22 cellular contexts compared by ENCODE assay signal in the genomic region with DNA sequence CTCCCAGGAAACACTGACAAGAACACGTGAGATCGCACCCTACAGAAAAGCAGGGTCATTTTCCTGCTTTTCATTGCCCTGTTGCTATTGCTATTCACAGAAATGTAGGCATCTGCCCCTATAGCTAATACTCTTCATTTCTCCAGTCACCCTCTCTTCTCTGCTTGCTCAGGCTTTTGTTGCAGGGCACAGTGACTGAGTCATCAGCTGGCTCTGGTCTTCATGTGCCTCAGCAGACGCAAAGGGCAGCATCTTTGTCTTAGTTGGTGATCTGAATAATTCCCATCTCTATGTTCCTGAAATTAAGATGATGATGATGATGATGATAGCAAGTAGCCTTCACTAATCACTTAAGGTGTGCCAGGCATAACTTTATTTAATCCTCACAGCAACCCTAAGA.
DNase-seq lines count a peak whose midpoint lies in the region; ATAC-seq, FAIRE-seq and TF ChIP-seq lines count a peak whose summit lies in the region.
"Had no signal": no experiment of that assay in that cellular context is flagged by ENCODE, and none has a peak within 500 bp of the region (broad histone marks: within the 10 kb centered on the region; RNA-seq: fewer than 3 reads in every experiment).

No MANE protein-coding gene starts in this region.

- no peak overlapping the region for H3K27ac ChIP-seq in A673 (ENCODE audit: low read depth, low read length, poor library complexity, severe bottlenecking)
- H3K27ac ChIP-seq: SK-N-MC, upper lobe of right lung had no signal

- H3K4me3 ChIP-seq in bronchial epithelial cell (ENCODE audit: low read depth, low read length) (no peak overlapping the region), A673 (ENCODE audit: low read depth, low read length, poor library complexity, severe bottlenecking) (no peak overlapping the region)
- H3K4me3 ChIP-seq: K562, SK-N-MC, upper lobe of right lung had no signal

- intact Hi-C loops in A673 (cut with micrococcal nuclease; ENCODE audit: unreplicated experiment): no loop called here

- no peaks in the 10 kb centered on the region for H3K36me3 ChIP-seq in bronchial epithelial cell (ENCODE audit: control insufficient read depth, insufficient read depth, low read length)
- no peaks in the 10 kb centered on the region for H3K36me3 ChIP-seq in A673 (ENCODE audit: insufficient read depth, low read length, poor library complexity, severe bottlenecking)
- H3K36me3 ChIP-seq: upper lobe of right lung had no signal

- peaks cover 4% of the 10 kb centered on the region for H3K4me1 ChIP-seq in A673 (ENCODE audit: insufficient read depth, low read length, poor library complexity, severe bottlenecking)
- H3K4me1 ChIP-seq: upper lobe of right lung had no signal

- H3K27me3 ChIP-seq in bronchial epithelial cell (ENCODE audit: control insufficient read depth, insufficient read depth, low read length) (no peaks in the 10 kb centered on the region), A673 (replicated peaks; ENCODE audit: insufficient read depth, low read depth, low read length, poor library complexity) (peaks cover 4% of the 10 kb centered on the region)
- H3K27me3 ChIP-seq: upper lobe of right lung had no signal

- no TSS peak for BruUV-seq in A673 (replicated peaks; lab: Mats Ljungman, UMichigan)

- TF ChIP-seq CTCF in bronchial epithelial cell (IDR thresholded peaks at IDR 0.05; ENCODE audit: insufficient read depth, low read length, severe bottlenecking) (no peak), A673 (conservative IDR thresholded peaks at IDR 0.05; ENCODE audit: low read depth, low read length) (no peak)

- CTCF ChIA-PET in A673 (lab: Charles Lee): no interaction called here

- ATAC-seq in GM21381 (IDR thresholded peaks at IDR 0.05; ENCODE audit: unreplicated experiment): no peak
- no peak for ATAC-seq in HG03460 (IDR thresholded peaks at IDR 0.05; ENCODE audit: unreplicated experiment)
- ATAC-seq: activated T-helper 17 cell treated with anti-CD3 and anti-CD28 coated beads, Interleukin-2, amount 50 U/mL, for 72 hours; K562; PC-3; upper lobe of right lung had no signal

- POLR2A ChIA-PET in A673 (lab: Charles Lee; ENCODE audit: low non-redundant PET): no interaction called here

- DNase-seq in Ammon's horn (ENCODE audit: low spot score): peak; percentile 76
- DNase-seq in NCI-H69 (lab: John Stamatoyannopoulos, UW): peak; percentile 12
- peak; percentile 24 for DNase-seq in bronchial epithelial cell (ENCODE audit: low read depth)
- DNase-seq in myocyte (ENCODE audit: low read depth): peak; percentile 45
- no peak for DNase-seq in A673 (ENCODE audit: low spot score)
- no peak for DNase-seq in COLO668 (lab: John Stamatoyannopoulos, UW; ENCODE audit: unreplicated experiment)
- DNase-seq: activated CD4-positive, CD25-positive, alpha-beta regulatory T cell treated with anti-CD3 and anti-CD28 coated beads, Interleukin-2, amount 50 U/mL, for 72 hours; endodermal cell; HCEC 1CT; kidney glomerular epithelial cell; mesendoderm; NCI-H1092; NCI-H82; PC-3; stimulated activated naive CD4-positive, alpha-beta T cell treated with Interleukin-2 at 50 U/mL for 16 hours; T1000; upper lobe of right lung had no signal

- H3K9me3 ChIP-seq in A673 (ENCODE audit: low read depth, low read length, poor library complexity, severe bottlenecking): no peaks in the 10 kb centered on the region
- H3K9me3 ChIP-seq: upper lobe of right lung had no signal

- FAIRE-seq in bronchial epithelial cell (lab: Jason Lieb, UNC): peak; percentile 13
- FAIRE-seq: K562 had no signal

Comparison
In these comparisons a context has a peak if more than half of its experiments do, and no peak if none do; other contexts are left out.
1. DNase-seq: peak in Ammon's horn (single experiment), NCI-H69 (single experiment), bronchial epithelial cell (single experiment) and myocyte (single experiment); none in A673 (single experiment) and COLO668 (single experiment).